ENCODE assay signal across 9 cellular contexts in genomic region chr2:27798948-27799645, GRCh38.
DNase-seq lines count a peak whose midpoint lies in the region; ATAC-seq and TF ChIP-seq lines count a peak whose summit lies in the region.
"Had no signal": no experiment of that assay in that cellular context is flagged by ENCODE, and none has a peak within 500 bp of the region (broad histone marks: within the 10 kb centered on the region; RNA-seq: fewer than 3 reads in every experiment).

No MANE protein-coding gene starts in this region.

- TF ChIP-seq CTCF in HFF-Myc (IDR thresholded peaks at IDR 0.05; ENCODE audit: low read depth, low read length, missing control alignments), result no peak
- TF ChIP-seq CTCF in astrocyte of the cerebellum (IDR thresholded peaks at IDR 0.05; ENCODE audit: low read depth, low read length, missing control alignments), result no peak

- DNase-seq in HFF-Myc (ENCODE audit: extremely low read depth, low read depth) (peak; percentile 100), astrocyte of the cerebellum (ENCODE audit: low read depth) (peak; percentile 100), iPS DF 19.7 (ENCODE audit: low read depth, low spot score) (peak; percentile 68), stromal cell of bone marrow (ENCODE audit: low read depth) (peak; percentile 99), NCI-H510A (lab: John Stamatoyannopoulos, UW) (no peak)
- no peak for DNase-seq in activated CD4-positive, alpha-beta T cell treated with anti-CD3 and anti-CD28 coated beads for 48 hours
- DNase-seq: T-helper 2 cell had no signal

- no peak overlapping the region for H3K4me3 ChIP-seq in HFF-Myc (replicated peaks; ENCODE audit: low read depth, low read length)
- H3K4me3 ChIP-seq in astrocyte of the cerebellum (ENCODE audit: low read depth, low read length), result no peak overlapping the region

- in situ Hi-C loops in astrocyte of the cerebellum (cut with HindIII; ENCODE audit: low sequenced_read_pairs), result no loop called here

- ATAC-seq in GM18502 (IDR thresholded peaks at IDR 0.05; ENCODE audit: poor library complexity, unreplicated experiment), result no peak
- no peak for ATAC-seq in HG03025 (IDR thresholded peaks at IDR 0.05; ENCODE audit: low FRiP score, unreplicated experiment)

Comparison
In these comparisons a context has a peak if more than half of its experiments do, and no peak if none do; other contexts are left out.
1. DNase-seq: peak in HFF-Myc (single experiment), astrocyte of the cerebellum (single experiment), iPS DF 19.7 (single experiment) and stromal cell of bone marrow (single experiment); none in activated CD4-positive, alpha-beta T cell treated with anti-CD3 and anti-CD28 coated beads for 48 hours (single experiment) and NCI-H510A (single experiment).